ENCODE assay signal across 20 cellular contexts in genomic region chr5:121940741-121941140, GRCh38.
"Had no signal": no experiment of that assay in that cellular context is flagged by ENCODE, and none has a peak within 500 bp of the region (broad histone marks: within the 10 kb centered on the region; RNA-seq: fewer than 3 reads in every experiment).

No MANE protein-coding gene starts in this region.

- ATAC-seq: natural killer cell treated with Interleukin-12 subunit alpha and Interleukin-12 subunit beta and Interleukin-15 and Interleukin-18, amount 100 ng/mL, for 72 hours; right lobe of liver; stimulated activated naive B cell treated with anti-CD40 and anti-IgM and Interleukin-4, amounts not matched to agents 10 μg/mL and 1 μg/mL and 100 μg/mL, for 72 hours; stimulated activated naive CD8-positive, alpha-beta T cell treated with anti-CD3 and anti-CD28 coated beads, Interleukin-15, Interleukin-2, amounts not matched to agents 100 U/mL and 50 U/mL, for 24 hours had no signal

- H3K9me3 ChIP-seq: left ventricle myocardium inferior, ovary, right atrium auricular region, right lobe of liver, stomach, testis, thyroid gland, transverse colon, upper lobe of left lung, vagina had no signal

- DNase-seq: islet precursor cell; left ventricle myocardium inferior; mesendoderm; naive B cell; ovary; right lobe of liver; stimulated activated CD4-positive, alpha-beta T cell treated with anti-CD3 and anti-CD28 coated beads, Interleukin-2, amount 100 ng/mL, for 24 hours; stimulated activated CD4-positive, alpha-beta T cell treated with anti-CD3 and anti-CD28 coated beads, Interleukin-4, amount 100 ng/mL, for 1 hour; stimulated activated naive B cell treated with anti-CD40 and anti-IgM and Interleukin-4, amounts not matched to agents 10 μg/mL and 1 μg/mL and 100 μg/mL, for 72 hours; stimulated activated naive CD8-positive, alpha-beta T cell treated with anti-CD3 and anti-CD28 coated beads, Interleukin-15, Interleukin-2, amounts not matched to agents 100 U/mL and 50 U/mL, for 24 hours; stomach; testis; thyroid gland; transverse colon; upper lobe of left lung had no signal

- H3K36me3 ChIP-seq: left ventricle myocardium inferior, ovary, right atrium auricular region, right lobe of liver, stomach, thyroid gland, transverse colon, upper lobe of left lung, vagina had no signal

- H3K27me3 ChIP-seq: ovary, right atrium auricular region, right lobe of liver, stomach, testis, thyroid gland, upper lobe of left lung, vagina had no signal

- H3K4me3 ChIP-seq: left ventricle myocardium inferior, lung, ovary, right atrium auricular region, right lobe of liver, smooth muscle cell, stomach, testis, thyroid gland, transverse colon, upper lobe of left lung, vagina had no signal

- H3K4me2 ChIP-seq: smooth muscle cell had no signal

- H3K4me1 ChIP-seq: left ventricle myocardium inferior, right atrium auricular region, right lobe of liver, testis, thyroid gland, transverse colon, upper lobe of left lung, vagina had no signal

- H3K27ac ChIP-seq: left ventricle myocardium inferior, ovary, right atrium auricular region, right lobe of liver, stomach, testis, thyroid gland, transverse colon, upper lobe of left lung, vagina had no signal
